Comparison of ENCODE assay signal across 5 cellular contexts in the genomic region with DNA sequence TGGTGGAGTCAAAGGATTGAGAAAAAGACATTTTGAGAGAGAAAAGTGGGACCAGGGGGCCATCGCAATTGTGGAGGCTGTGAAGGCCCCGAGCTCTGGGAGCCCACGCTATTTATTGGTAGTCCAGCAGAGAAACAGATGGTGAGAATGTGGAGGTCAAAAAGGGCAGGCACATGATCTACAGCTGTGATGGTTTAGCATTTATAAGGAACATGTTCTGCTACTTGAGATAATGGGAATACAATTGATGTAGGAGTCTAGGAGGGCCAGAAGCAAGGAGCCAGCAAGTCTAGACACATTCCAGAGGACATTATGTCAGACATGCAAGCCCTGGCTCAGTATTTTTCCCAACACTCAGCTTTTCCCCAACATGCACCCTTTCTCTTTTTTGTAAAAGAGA.
A peak's percentile ranks its signal among the peaks of the same experiment; 100 is the strongest.
DNase-seq lines count a peak whose midpoint lies in the region; ATAC-seq, FAIRE-seq and TF ChIP-seq lines count a peak whose summit lies in the region.
"Not testable (repeated sequence)": the region's sequence is repeated elsewhere in the genome, so short reads cannot be mapped to it uniquely, and the experiment has no call there.

No MANE protein-coding gene starts in this region.

- 23% methylated on average over 3 of the region's 3 CpGs for WGBS in K562 (ENCODE audit: insufficient coverage, low coverage, missing lambda C conversion rate)
- 90 to 100% methylated on average over 3 of the region's 3 CpGs for WGBS in endodermal cell (ENCODE audit: insufficient coverage in 1 of 2, insufficient read length in 1 of 2), 2 experiments

- H3K27me3 ChIP-seq in K562 (ENCODE audit: control insufficient read depth in 2 of 2, insufficient read depth in 2 of 2, low read length in 2 of 2) = not testable (repeated sequence)
- H3K27me3 ChIP-seq in endodermal cell (ENCODE audit: control insufficient read depth, insufficient read depth, low read length, poor library complexity, severe bottlenecking) = peaks cover 65% of the 10 kb centered on the region

- TF ChIP-seq CTCF in K562 (IDR thresholded peaks at IDR 0.05 in 2 of 3, conservative IDR thresholded peaks at IDR 0.05 in 1 of 3; ENCODE audit: insufficient read depth in 2 of 3, low read depth in 1 of 3, low read length in 3 of 3); endodermal cell (conservative IDR thresholded peaks at IDR 0.05): not testable (repeated sequence)

- intact Hi-C loops in K562 (cut with micrococcal nuclease) = not testable (repeated sequence)

- CTCF ChIA-PET in K562 (lab: Yijun Ruan, JAX; ENCODE audit: low intra/inter-chr PET ratio) = not testable (repeated sequence)

- peaks cover 28% of the 10 kb centered on the region for H3K27me3 Mint-ChIP-seq in endodermal cell (ENCODE audit: insufficient read depth)

- FAIRE-seq in K562 (lab: Jason Lieb, UNC) = not testable (repeated sequence)

- not testable (repeated sequence) for H3K27ac ChIP-seq in K562 (ENCODE audit: extremely low read depth, low read depth, low read length); endodermal cell (ENCODE audit: low read depth, low read length)

- H3K9me3 ChIP-seq in K562 (replicated peaks; ENCODE audit: control insufficient read depth, insufficient read depth, low read depth, low read length) (peaks cover 14% of the 10 kb centered on the region; the same call in 1 of the 2 replicates), endodermal cell (ENCODE audit: control insufficient read depth, low read length) (peaks cover 67% of the 10 kb centered on the region)

- H3K79me2 ChIP-seq in K562 (ENCODE audit: control insufficient read depth, insufficient read depth, low read length) = not testable (repeated sequence)

- H3K4me1 Mint-ChIP-seq in endodermal cell = not testable (repeated sequence)

- POLR2A ChIA-PET in K562 (lab: Yijun Ruan, JAX) = interaction anchor here (0.6 kb wide), 1 partner anchor 1324 kb away, joined by 3 read pairs; no protein-coding TSS in a partner anchor

- H3K36me3 Mint-ChIP-seq in endodermal cell (ENCODE audit: low read depth) = not testable (repeated sequence)

- H3K9me3 Mint-ChIP-seq in endodermal cell = peaks cover 65% of the 10 kb centered on the region

- not testable (repeated sequence) for ATAC-seq in K562

- not testable (repeated sequence) for H2AFZ ChIP-seq in K562 (ENCODE audit: low read depth, low read length)

- TF ChIP-seq POLR2A in K562 (conservative IDR thresholded peaks at IDR 0.05) = not testable (repeated sequence)

- not testable (repeated sequence) for H3K36me3 ChIP-seq in K562 (ENCODE audit: control insufficient read depth, insufficient read depth, low read length); endodermal cell (ENCODE audit: control insufficient read depth, insufficient read depth, low read length)

- H3K27ac Mint-ChIP-seq in endodermal cell = not testable (repeated sequence)

- H3K4me3 Mint-ChIP-seq in endodermal cell = not testable (repeated sequence)

- in situ Hi-C loops in G401 (cut with HindIII; ENCODE audit: low sequenced_read_pairs); K562 (cut with MboI): not testable (repeated sequence)

- not testable (repeated sequence) for H3K9ac ChIP-seq in K562 (ENCODE audit: insufficient read depth in 1 of 2, low read depth in 2 of 2, low read length in 2 of 2); endodermal cell (ENCODE audit: extremely low read depth, low read length, poor library complexity, severe bottlenecking)

- BruUV-seq in K562 (replicated peaks; lab: Mats Ljungman, UMichigan) = not testable (repeated sequence)

- TF ChIP-seq EP300 in K562 (IDR thresholded peaks at IDR 0.05; ENCODE audit: low read length) = not testable (repeated sequence)

- H3K4me1 ChIP-seq in K562 (replicated peaks in 1 of 2; ENCODE audit: control insufficient read depth in 2 of 2, insufficient read depth in 2 of 2, low read length in 2 of 2); endodermal cell (ENCODE audit: control insufficient read depth, insufficient read depth, low read length): not testable (repeated sequence)

- H3K4me3 ChIP-seq in K562 = not testable (repeated sequence)
- H3K4me3 ChIP-seq in endodermal cell (ENCODE audit: low read length) = peak overlapping the region; percentile 70

- not testable (repeated sequence) for H3K9me1 ChIP-seq in K562 (ENCODE audit: control insufficient read depth, insufficient read depth, low read length)

- H4K20me1 ChIP-seq in K562 (replicated peaks; ENCODE audit: control insufficient read depth, insufficient read depth, low read length) = not testable (repeated sequence)

- not testable (repeated sequence) for TF ChIP-seq RAD21 in K562 (CRISPR knock-in tag; conservative IDR thresholded peaks at IDR 0.05 in 1 of 2, IDR thresholded peaks at IDR 0.05 in 1 of 2)

- DNase-seq in G401 (ENCODE audit: low spot score) (peak; percentile 63), RPMI7951 (ENCODE audit: low read depth) (peak; percentile 2), glomerular visceral epithelial cell (ENCODE audit: extremely low spot score) (peak; percentile 45)
- DNase-seq in K562 (ENCODE audit: extremely low read depth in 1 of 4, low spot score in 3 of 4); endodermal cell: not testable (repeated sequence)

- H3K4me2 ChIP-seq in K562 (ENCODE audit: insufficient read depth, low read length) = not testable (repeated sequence)

TF ChIP-seq in K562, 482 proteins besides CTCF, POLR2A, EP300 and RAD21:
- TF ChIP-seq CBX3 (IDR thresholded peaks at IDR 0.05; ENCODE audit: borderline replicate concordance in 1 of 2, low read length in 2 of 2) (0 out of 3 replicates have a peak, but pooled peaks of 1 of the 2 experiments have one; percentile 23), TRIM28 (IDR thresholded peaks at IDR 0.05) (peak; percentile 58; the same call in 1 of the 2 replicates)
